18 cellular contexts compared by ENCODE assay signal in the genomic region with DNA sequence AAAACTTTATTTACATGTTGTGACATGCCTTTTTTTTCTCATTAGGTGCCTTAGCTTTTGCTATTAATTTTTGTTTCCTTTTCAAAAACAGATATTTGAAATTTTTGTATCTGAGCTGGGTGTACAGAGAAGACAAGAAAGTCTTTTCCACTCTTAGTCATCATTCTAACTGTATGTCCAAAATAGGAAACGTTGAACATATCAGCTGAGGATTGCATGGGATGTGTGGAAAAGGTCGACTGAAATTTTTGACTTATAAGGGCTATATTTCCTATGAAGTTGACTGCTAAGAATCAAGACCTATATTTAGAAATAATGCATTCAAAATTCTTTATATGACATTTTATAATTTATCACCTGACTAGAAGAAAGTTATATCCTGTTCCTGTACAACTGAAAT.
DNase-seq lines count a peak whose midpoint lies in the region; ATAC-seq and TF ChIP-seq lines count a peak whose summit lies in the region.
"Had no signal": no experiment of that assay in that cellular context is flagged by ENCODE, and none has a peak within 500 bp of the region (broad histone marks: within the 10 kb centered on the region; RNA-seq: fewer than 3 reads in every experiment).

No MANE protein-coding gene starts in this region.

- H3F3A ChIP-seq in PC-9 (ENCODE audit: insufficient read depth, low read depth) = no peaks in the 10 kb centered on the region

- in situ Hi-C loops in astrocyte of the spinal cord (cut with HindIII; ENCODE audit: low sequenced_read_pairs) = no loop called here

- no peaks in the 10 kb centered on the region; the same call in 1 of the 2 replicates for H3K27me3 Mint-ChIP-seq in WTC11 (ENCODE audit: low read depth)
- H3K27me3 Mint-ChIP-seq in activated CD8-positive, alpha-beta T cell treated with anti-CD3 and anti-CD28 coated beads for 36 hours = no peaks in the 10 kb centered on the region
- H3K27me3 Mint-ChIP-seq: CD8-positive, alpha-beta memory T cell had no signal

- H3K27ac ChIP-seq in PC-9 (no peak overlapping the region), esophagus squamous epithelium (no peak overlapping the region)
- H3K27ac ChIP-seq: 22Rv1, BLaER1 had no signal

- no peak overlapping the region for H3K4me3 Mint-ChIP-seq in WTC11
- H3K4me3 Mint-ChIP-seq in activated CD8-positive, alpha-beta T cell treated with anti-CD3 and anti-CD28 coated beads for 36 hours = no peak overlapping the region
- H3K4me3 Mint-ChIP-seq: CD8-positive, alpha-beta memory T cell; H9 had no signal

- CTCF ChIA-PET in PC-9 (lab: Charles Lee) (no interaction called here), WTC11 (lab: Charles Lee) (no interaction called here)
- CTCF ChIA-PET in activated CD8-positive, alpha-beta T cell treated with anti-CD3 and anti-CD28 coated beads for 36 hours (lab: Charles Lee) = no interaction called here

- ATAC-seq in WTC11 = no peak
- ATAC-seq in activated CD8-positive, alpha-beta T cell treated with anti-CD3 and anti-CD28 coated beads for 36 hours = no peak
- ATAC-seq: Panc1 had no signal

- no peaks in the 10 kb centered on the region for H3K79me2 ChIP-seq in PC-9 (ENCODE audit: low read depth)

- TF ChIP-seq POLR2A in esophagus squamous epithelium (IDR thresholded peaks at IDR 0.05) = no peak

- H3K9me3 Mint-ChIP-seq in WTC11 = peaks cover 18% of the 10 kb centered on the region
- H3K9me3 Mint-ChIP-seq in activated CD8-positive, alpha-beta T cell treated with anti-CD3 and anti-CD28 coated beads for 36 hours = peaks cover 3% of the 10 kb centered on the region
- H3K9me3 Mint-ChIP-seq: H9 had no signal

- 38 to 47% methylated on average over 2 of the region's 2 CpGs for WGBS in esophagus squamous epithelium, 2 donors

- DNase-seq in DMS 273 (lab: John Stamatoyannopoulos, UW; ENCODE audit: unreplicated experiment) (peak; percentile 8), DMS 273 treated with DMSO at 0.1 percent for 48 hours (lab: John Stamatoyannopoulos, UW) (no peak), astrocyte of the spinal cord (ENCODE audit: low read depth, low spot score) (peak; percentile 4), fibroblast of the conjunctiva (ENCODE audit: low read depth) (peak; percentile 14), PC-9 (no peak), esophagus squamous epithelium (lab: John Stamatoyannopoulos, UW) (no peak), WTC11 (ENCODE audit: low spot score) (no peak)
- no peak for DNase-seq in activated CD8-positive, alpha-beta T cell treated with anti-CD3 and anti-CD28 coated beads for 36 hours
- DNase-seq: CD8-positive, alpha-beta memory T cell; H9; Kasumi-1; MV-4-11; NCI-H2107; NCI-H774; SHP77 had no signal

- H2AFZ ChIP-seq in PC-9 = no peak overlapping the region

- H4K20me1 ChIP-seq in PC-9 (ENCODE audit: insufficient read depth) = no peaks in the 10 kb centered on the region
- H4K20me1 ChIP-seq: BLaER1 had no signal

- POLR2A ChIA-PET in PC-9 (lab: Charles Lee; ENCODE audit: unreplicated experiment) = interaction anchor here (0.7 kb wide), 1 partner anchor 1996 kb away, joined by 3 read pairs; no protein-coding TSS in a partner anchor
- POLR2A ChIA-PET in WTC11 (lab: Charles Lee) = no interaction called here
- POLR2A ChIA-PET in activated CD8-positive, alpha-beta T cell treated with anti-CD3 and anti-CD28 coated beads for 36 hours (lab: Charles Lee) = no interaction called here

- H3K27me3 ChIP-seq in PC-9 (ENCODE audit: insufficient read depth, low read depth) (no peaks in the 10 kb centered on the region), esophagus squamous epithelium (no peaks in the 10 kb centered on the region)
- H3K27me3 ChIP-seq: BLaER1 had no signal

- no peaks in the 10 kb centered on the region for H3K36me3 Mint-ChIP-seq in WTC11
- H3K36me3 Mint-ChIP-seq in activated CD8-positive, alpha-beta T cell treated with anti-CD3 and anti-CD28 coated beads for 36 hours (ENCODE audit: low read depth) = no peaks in the 10 kb centered on the region
- H3K36me3 Mint-ChIP-seq: CD8-positive, alpha-beta memory T cell had no signal

- H3K4me2 ChIP-seq in PC-9 = no peak overlapping the region
- H3K4me2 ChIP-seq: BLaER1 had no signal

- intact Hi-C loops in PC-9 (cut with micrococcal nuclease; ENCODE audit: unreplicated experiment) (no loop called here), esophagus squamous epithelium (cut with DNase I) (no loop called here)
- intact Hi-C loops in activated CD8-positive, alpha-beta T cell treated with anti-CD3 and anti-CD28 coated beads for 36 hours (cut with micrococcal nuclease) = no loop called here

- H3K36me3 ChIP-seq in PC-9 (ENCODE audit: low read depth) (no peaks in the 10 kb centered on the region), esophagus squamous epithelium (no peaks in the 10 kb centered on the region)
- H3K36me3 ChIP-seq: BLaER1 had no signal

- BruUV-seq in PC-9 (replicated peaks; lab: Mats Ljungman, UMichigan) = no TSS peak

- no peaks in the 10 kb centered on the region; the same call in 1 of the 2 replicates for H3K9me3 ChIP-seq in PC-9 (ENCODE audit: insufficient read depth, low read depth)
- H3K9me3 ChIP-seq in esophagus squamous epithelium = peaks cover 0 to 4% (median 0%) of the 10 kb centered on the region in 3 donors
- H3K9me3 ChIP-seq: BLaER1 had no signal

- no peaks in the 10 kb centered on the region for H3K4me1 ChIP-seq in PC-9 (replicated peaks; ENCODE audit: insufficient read depth)
- no peaks in the 10 kb centered on the region for H3K4me1 ChIP-seq in esophagus squamous epithelium
- H3K4me1 ChIP-seq: BLaER1 had no signal

- TF ChIP-seq CTCF in astrocyte of the spinal cord (IDR thresholded peaks at IDR 0.05; ENCODE audit: low read depth, low read length) (no peak), PC-9 (conservative IDR thresholded peaks at IDR 0.05) (no peak), esophagus squamous epithelium (IDR thresholded peaks at IDR 0.05) (no peak), WTC11 (IDR thresholded peaks at IDR 0.05) (no peak)
- TF ChIP-seq CTCF in activated CD8-positive, alpha-beta T cell treated with anti-CD3 and anti-CD28 coated beads for 36 hours (IDR thresholded peaks at IDR 0.05) = no peak

- H3K9me2 ChIP-seq in PC-9 (ENCODE audit: insufficient read depth) = no peaks in the 10 kb centered on the region

- no peak overlapping the region for H3K4me3 ChIP-seq in astrocyte of the spinal cord (ENCODE audit: low read depth, low read length)
- H3K4me3 ChIP-seq in PC-9 = no peak overlapping the region
- H3K4me3 ChIP-seq in esophagus squamous epithelium = no peak overlapping the region
- H3K4me3 ChIP-seq: BLaER1 had no signal

- H3K27ac Mint-ChIP-seq in WTC11 = no peak overlapping the region
- no peak overlapping the region for H3K27ac Mint-ChIP-seq in activated CD8-positive, alpha-beta T cell treated with anti-CD3 and anti-CD28 coated beads for 36 hours
- H3K27ac Mint-ChIP-seq: CD8-positive, alpha-beta memory T cell; H9 had no signal

- H3K4me1 Mint-ChIP-seq in WTC11 = no peaks in the 10 kb centered on the region
- H3K4me1 Mint-ChIP-seq in activated CD8-positive, alpha-beta T cell treated with anti-CD3 and anti-CD28 coated beads for 36 hours (ENCODE audit: low read depth) = no peaks in the 10 kb centered on the region
- H3K4me1 Mint-ChIP-seq: CD8-positive, alpha-beta memory T cell; H9 had no signal

TF ChIP-seq in WTC11, 78 proteins besides CTCF, POLR2A, EP300 and RAD21 (continues in another document):
- TF ChIP-seq GABPB1 (CRISPR knock-in tag; IDR thresholded peaks at IDR 0.05) (no peak), ZNF138 (CRISPR knock-in tag; conservative IDR thresholded peaks at IDR 0.05) (no peak), NFYB (CRISPR knock-in tag; conservative IDR thresholded peaks at IDR 0.05; ENCODE audit: low read depth) (no peak), SOX15 (CRISPR knock-in tag; IDR thresholded peaks at IDR 0.05) (no peak), ZNF416 (CRISPR knock-in tag; IDR thresholded peaks at IDR 0.05) (no peak), FOXP1 (CRISPR knock-in tag; IDR thresholded peaks at IDR 0.05; ENCODE audit: borderline replicate concordance) (no peak)
- TF ChIP-seq, protein P1, sequence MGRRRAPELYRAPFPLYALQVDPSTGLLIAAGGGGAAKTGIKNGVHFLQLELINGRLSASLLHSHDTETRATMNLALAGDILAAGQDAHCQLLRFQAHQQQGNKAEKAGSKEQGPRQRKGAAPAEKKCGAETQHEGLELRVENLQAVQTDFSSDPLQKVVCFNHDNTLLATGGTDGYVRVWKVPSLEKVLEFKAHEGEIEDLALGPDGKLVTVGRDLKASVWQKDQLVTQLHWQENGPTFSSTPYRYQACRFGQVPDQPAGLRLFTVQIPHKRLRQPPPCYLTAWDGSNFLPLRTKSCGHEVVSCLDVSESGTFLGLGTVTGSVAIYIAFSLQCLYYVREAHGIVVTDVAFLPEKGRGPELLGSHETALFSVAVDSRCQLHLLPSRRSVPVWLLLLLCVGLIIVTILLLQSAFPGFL (CRISPR knock-in tag; IDR thresholded peaks at IDR 0.05; ENCODE audit: borderline replicate concordance) = no peak
- TF ChIP-seq, protein P2, sequence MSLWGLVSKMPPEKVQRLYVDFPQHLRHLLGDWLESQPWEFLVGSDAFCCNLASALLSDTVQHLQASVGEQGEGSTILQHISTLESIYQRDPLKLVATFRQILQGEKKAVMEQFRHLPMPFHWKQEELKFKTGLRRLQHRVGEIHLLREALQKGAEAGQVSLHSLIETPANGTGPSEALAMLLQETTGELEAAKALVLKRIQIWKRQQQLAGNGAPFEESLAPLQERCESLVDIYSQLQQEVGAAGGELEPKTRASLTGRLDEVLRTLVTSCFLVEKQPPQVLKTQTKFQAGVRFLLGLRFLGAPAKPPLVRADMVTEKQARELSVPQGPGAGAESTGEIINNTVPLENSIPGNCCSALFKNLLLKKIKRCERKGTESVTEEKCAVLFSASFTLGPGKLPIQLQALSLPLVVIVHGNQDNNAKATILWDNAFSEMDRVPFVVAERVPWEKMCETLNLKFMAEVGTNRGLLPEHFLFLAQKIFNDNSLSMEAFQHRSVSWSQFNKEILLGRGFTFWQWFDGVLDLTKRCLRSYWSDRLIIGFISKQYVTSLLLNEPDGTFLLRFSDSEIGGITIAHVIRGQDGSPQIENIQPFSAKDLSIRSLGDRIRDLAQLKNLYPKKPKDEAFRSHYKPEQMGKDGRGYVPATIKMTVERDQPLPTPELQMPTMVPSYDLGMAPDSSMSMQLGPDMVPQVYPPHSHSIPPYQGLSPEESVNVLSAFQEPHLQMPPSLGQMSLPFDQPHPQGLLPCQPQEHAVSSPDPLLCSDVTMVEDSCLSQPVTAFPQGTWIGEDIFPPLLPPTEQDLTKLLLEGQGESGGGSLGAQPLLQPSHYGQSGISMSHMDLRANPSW (CRISPR knock-in tag; conservative IDR thresholded peaks at IDR 0.05; ENCODE audit: low read depth) = no peak
- TF ChIP-seq, protein P3, sequence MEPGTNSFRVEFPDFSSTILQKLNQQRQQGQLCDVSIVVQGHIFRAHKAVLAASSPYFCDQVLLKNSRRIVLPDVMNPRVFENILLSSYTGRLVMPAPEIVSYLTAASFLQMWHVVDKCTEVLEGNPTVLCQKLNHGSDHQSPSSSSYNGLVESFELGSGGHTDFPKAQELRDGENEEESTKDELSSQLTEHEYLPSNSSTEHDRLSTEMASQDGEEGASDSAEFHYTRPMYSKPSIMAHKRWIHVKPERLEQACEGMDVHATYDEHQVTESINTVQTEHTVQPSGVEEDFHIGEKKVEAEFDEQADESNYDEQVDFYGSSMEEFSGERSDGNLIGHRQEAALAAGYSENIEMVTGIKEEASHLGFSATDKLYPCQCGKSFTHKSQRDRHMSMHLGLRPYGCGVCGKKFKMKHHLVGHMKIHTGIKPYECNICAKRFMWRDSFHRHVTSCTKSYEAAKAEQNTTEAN (CRISPR knock-in tag; IDR thresholded peaks at IDR 0.05) = no peak

Comparison
In these comparisons a context has a peak if more than half of its experiments do, and no peak if none do; other contexts are left out.
1. DNase-seq: peak in DMS 273 (single experiment), astrocyte of the spinal cord (single experiment) and fibroblast of the conjunctiva (single experiment); none in DMS 273 treated with DMSO at 0.1 percent for 48 hours (single experiment), PC-9 (0 of 2), esophagus squamous epithelium (single experiment), WTC11 (single experiment) and activated CD8-positive, alpha-beta T cell treated with anti-CD3 and anti-CD28 coated beads for 36 hours (single experiment).